In genomic region chr1:32901823-32902534, GRCh38 we compare ENCODE assay signal across 9 cellular contexts. TPM values are rescaled to one million over a fixed set of nuclear protein-coding genes. Genes with fewer than 3 reads are reported as not detected.
A peak's percentile ranks its signal among the peaks of the same experiment; 100 is the strongest.
DNase-seq lines count a peak whose midpoint lies in the region; ATAC-seq and TF ChIP-seq lines count a peak whose summit lies in the region.
"Had no signal": no experiment of that assay in that cellular context is flagged by ENCODE, and none has a peak within 500 bp of the region (broad histone marks: within the 10 kb centered on the region; RNA-seq: fewer than 3 reads in every experiment).

No MANE protein-coding gene starts in this region.

- no peak for ATAC-seq in left lung

- no peak overlapping the region for H3K27ac ChIP-seq in ascending aorta
- no peak overlapping the region for H3K27ac ChIP-seq in left lung
- H3K27ac ChIP-seq in suprapubic skin, result peak overlapping the region; percentile 60
- H3K27ac ChIP-seq: neutrophil had no signal

- H3K27me3 Mint-ChIP-seq in activated CD4-positive, alpha-beta T cell treated with anti-CD3 and anti-CD28 coated beads, Interleukin-2, amount 10 ng/mL, durations not matched to agents 24 days and 14 days, result peaks cover 58% of the 10 kb centered on the region

- intact Hi-C loops in activated CD4-positive, alpha-beta T cell treated with anti-CD3 and anti-CD28 coated beads, Interleukin-2, amount 10 ng/mL, durations not matched to agents 24 days and 14 days (cut with micrococcal nuclease), result no loop called here
- intact Hi-C loops in ascending aorta (cut with DNase I) (no loop called here), left lung (cut with DNase I) (no loop called here)

- no peaks in the 10 kb centered on the region for H3K9me3 Mint-ChIP-seq in activated CD4-positive, alpha-beta T cell treated with anti-CD3 and anti-CD28 coated beads, Interleukin-2, amount 10 ng/mL, durations not matched to agents 24 days and 14 days

- TF ChIP-seq POLR2A in suprapubic skin (IDR thresholded peaks at IDR 0.05), result no peak

- H3K36me3 Mint-ChIP-seq in activated CD4-positive, alpha-beta T cell treated with anti-CD3 and anti-CD28 coated beads, Interleukin-2, amount 10 ng/mL, durations not matched to agents 24 days and 14 days (ENCODE audit: low read depth), result no peaks in the 10 kb centered on the region

- H3K4me1 Mint-ChIP-seq in activated CD4-positive, alpha-beta T cell treated with anti-CD3 and anti-CD28 coated beads, Interleukin-2, amount 10 ng/mL, durations not matched to agents 24 days and 14 days, result peaks cover 2% of the 10 kb centered on the region

- peak overlapping the region; percentile 20 for H3K27ac Mint-ChIP-seq in activated CD4-positive, alpha-beta T cell treated with anti-CD3 and anti-CD28 coated beads, Interleukin-2, amount 10 ng/mL, durations not matched to agents 24 days and 14 days

- H3K4me3 Mint-ChIP-seq in activated CD4-positive, alpha-beta T cell treated with anti-CD3 and anti-CD28 coated beads, Interleukin-2, amount 10 ng/mL, durations not matched to agents 24 days and 14 days, result peak overlapping the region; percentile 74

- H3K36me3 ChIP-seq in ascending aorta (no peaks in the 10 kb centered on the region), left lung (no peaks in the 10 kb centered on the region), suprapubic skin (no peaks in the 10 kb centered on the region)
- H3K36me3 ChIP-seq: neutrophil had no signal

- peak in 1 of 3 experiments; percentile 2 for TF ChIP-seq CTCF in ascending aorta (IDR thresholded peaks at IDR 0.05)
- TF ChIP-seq CTCF in left lung (IDR thresholded peaks at IDR 0.05), result no peak
- TF ChIP-seq CTCF in suprapubic skin (IDR thresholded peaks at IDR 0.05), result no peak

- WGBS in suprapubic skin, result 78% methylated on average over 6 of the region's 24 CpGs

- H3K4me1 ChIP-seq in ascending aorta, result peaks cover 4 to 6% of the 10 kb centered on the region in 2 donors
- peaks cover 7 to 11% of the 10 kb centered on the region in 2 donors for H3K4me1 ChIP-seq in left lung
- H3K4me1 ChIP-seq in suprapubic skin, result peaks cover 20% of the 10 kb centered on the region

- H3K27me3 ChIP-seq in ascending aorta (no peaks in the 10 kb centered on the region), left lung (peaks cover 5 to 61% of the 10 kb centered on the region in 2 donors), suprapubic skin (no peaks in the 10 kb centered on the region)

- TF ChIP-seq EP300 in suprapubic skin (IDR thresholded peaks at IDR 0.05), result no peak

- H3K4me3 ChIP-seq in ascending aorta, result peak overlapping the region; percentile 78 to 97
- peak overlapping the region; percentile 42 to 50 for H3K4me3 ChIP-seq in left lung
- peak overlapping the region; percentile 79 for H3K4me3 ChIP-seq in suprapubic skin

- no peaks in the 10 kb centered on the region for H3K9me3 ChIP-seq in ascending aorta
- no peaks in the 10 kb centered on the region for H3K9me3 ChIP-seq in left lung
- no peaks in the 10 kb centered on the region for H3K9me3 ChIP-seq in suprapubic skin
- H3K9me3 ChIP-seq: neutrophil had no signal

- DNase-seq in activated CD4-positive, alpha-beta T cell treated with anti-CD3 and anti-CD28 coated beads, Interleukin-2, amount 10 ng/mL, durations not matched to agents 24 days and 14 days, result no peak
- no peak for DNase-seq in activated CD4-positive, alpha-beta T cell treated with anti-CD3 and anti-CD28 coated beads, Interleukin-2, amount 50 U/mL, for 4 hours
- DNase-seq in ascending aorta (ENCODE audit: low spot score in 2 of 2), result no peak
- no peak for DNase-seq in left lung
- no peak for DNase-seq in suprapubic skin (ENCODE audit: low spot score in 2 of 2)
- no peak for DNase-seq in NCI-H446 (lab: John Stamatoyannopoulos, UW)
- DNase-seq in stimulated activated CD8-positive, alpha-beta memory T cell treated with anti-CD3 and anti-CD28 coated beads, Interleukin-4, amount 100 ng/mL, for 48 hours, result no peak
- DNase-seq in AML-193 (lab: John Stamatoyannopoulos, UW), result no peak

RNA-seq across cellular contexts. Expression of gene TMEM54, which starts 0.8 kb away (rescaled TPM):
- total RNA-seq in activated CD4-positive, alpha-beta T cell treated with anti-CD3 and anti-CD28 coated beads, Interleukin-2, amount 10 ng/mL, durations not matched to agents 24 days and 14 days, result 0.89 and 1.4 TPM in 2 replicates
- total RNA-seq in ascending aorta (60.9 TPM), left lung (10 to 100 TPM; 29.3 to 87.0 TPM), suprapubic skin (100 to 1,000 TPM in 3 of 4 donors, 10 to 100 TPM in 1; 61.9 to 283 (median 228) TPM)

RNA-seq across cellular contexts. Expression of gene HPCA, which starts 15.7 kb away (rescaled TPM):
- total RNA-seq in activated CD4-positive, alpha-beta T cell treated with anti-CD3 and anti-CD28 coated beads, Interleukin-2, amount 10 ng/mL, durations not matched to agents 24 days and 14 days, result not detected in 2 replicates
- total RNA-seq in ascending aorta (not detected), left lung (under 1 TPM in 1 of 2 donors, not detected in 1; 0.35 TPM), suprapubic skin (not detected)

RNA-seq across cellular contexts. Expression of gene FNDC5, which starts 31.3 kb away (rescaled TPM):
- not detected in 2 replicates for total RNA-seq in activated CD4-positive, alpha-beta T cell treated with anti-CD3 and anti-CD28 coated beads, Interleukin-2, amount 10 ng/mL, durations not matched to agents 24 days and 14 days
- total RNA-seq in ascending aorta (8.9 TPM), left lung (1 to 10 TPM in 1 of 2 donors, not detected in 1; 4.6 TPM), suprapubic skin (1 to 10 TPM in 2 of 4 donors, under 1 TPM in 1, not detected in 1; 0.48 to 3.0 (median 1.6) TPM)

Comparison
In these comparisons a context has a peak if more than half of its experiments do, and no peak if none do; other contexts are left out.
1. RNA of gene TMEM54, which starts 0.8 kb away (total RNA-seq): 61.9 to 283 TPM in suprapubic skin, 29.3 to 87.0 TPM in left lung and 60.9 TPM in ascending aorta (single experiment); 0.89 to 1.4 TPM in activated CD4-positive, alpha-beta T cell treated with anti-CD3 and anti-CD28 coated beads, Interleukin-2, amount 10 ng/mL, durations not matched to agents 24 days and 14 days; every median in the first group is over 10 times any median in the second.
2. Peak in every context shown above with its lines, with median percentiles within 50 percentile points of each other: H3K4me3 ChIP-seq.